10 cellular contexts compared by ENCODE assay signal in the genomic region with DNA sequence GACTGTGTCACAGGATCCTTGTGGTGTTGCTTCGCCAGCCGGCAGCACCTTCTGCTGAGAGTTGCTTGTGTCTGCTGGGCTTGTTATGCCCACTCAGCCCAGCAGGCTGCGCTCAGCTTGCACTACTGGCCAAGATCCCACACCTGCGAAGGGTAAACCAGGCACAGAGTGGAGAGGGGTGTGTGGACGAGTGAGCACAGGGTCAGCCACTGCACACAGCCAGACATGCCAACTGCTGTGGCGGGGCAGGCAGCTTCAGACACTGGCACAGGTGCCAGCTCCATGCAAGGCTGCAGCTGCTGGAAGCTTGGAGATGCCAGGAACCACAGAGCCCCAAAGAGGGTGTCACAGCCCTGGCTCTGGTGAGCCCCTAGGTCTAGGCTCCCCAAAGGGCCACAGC.
DNase-seq lines count a peak whose midpoint lies in the region; ATAC-seq and TF ChIP-seq lines count a peak whose summit lies in the region.
"Had no signal": no experiment of that assay in that cellular context is flagged by ENCODE, and none has a peak within 500 bp of the region (broad histone marks: within the 10 kb centered on the region; RNA-seq: fewer than 3 reads in every experiment).

No MANE protein-coding gene starts in this region.

- H3K27ac ChIP-seq in OCI-LY1 (ENCODE audit: low read depth, low read length, poor library complexity, severe bottlenecking) (no peak overlapping the region), hepatocyte (no peak overlapping the region), transverse colon (no peak overlapping the region)
- H3K27ac ChIP-seq: gastrocnemius medialis had no signal

- peak; percentile 3 for DNase-seq in NK-92 treated with Interleukin-12 subunit alpha and Interleukin-12 subunit beta, amount 100 ng/mL, for 24 hours (lab: John Stamatoyannopoulos, UW)
- no peak for DNase-seq in NK-92 (lab: John Stamatoyannopoulos, UW; ENCODE audit: unreplicated experiment)
- DNase-seq in hepatocyte (ENCODE audit: low spot score): peak; percentile 10
- DNase-seq in transverse colon: peak; percentile 33
- no peak for DNase-seq in dedifferentiated amniotic fluid mesenchymal stem cell (ENCODE audit: extremely low spot score)
- DNase-seq in activated naive CD4-positive, alpha-beta T cell treated with anti-CD3 and anti-CD28 coated beads, Interleukin-2, amount 50 U/mL, for 16 hours: no peak
- DNase-seq: gastrocnemius medialis, NCI-H2171 had no signal

- no peak overlapping the region for H3K4me3 ChIP-seq in OCI-LY1 (ENCODE audit: low read depth, low read length, poor library complexity, severe bottlenecking)
- H3K4me3 ChIP-seq in hepatocyte: no peak overlapping the region
- H3K4me3 ChIP-seq in transverse colon: no peak overlapping the region
- H3K4me3 ChIP-seq: gastrocnemius medialis had no signal

- WGBS in hepatocyte (ENCODE audit: low lambda C conversion rate, missing lambda C conversion rate): 72% methylated on average over 6 of the region's 6 CpGs
- WGBS in transverse colon (ENCODE audit: low coverage in 1 of 2), 2 donors: 73% methylated on average over 6 of the region's 6 CpGs; no CpG with 5 or more reads in 1 of the 2 donors

- H3K27me3 ChIP-seq in OCI-LY1 (ENCODE audit: insufficient read depth, low read length) (no peaks in the 10 kb centered on the region), hepatocyte (no peaks in the 10 kb centered on the region), transverse colon (no peaks in the 10 kb centered on the region)
- H3K27me3 ChIP-seq: gastrocnemius medialis had no signal

- intact Hi-C loops in transverse colon (cut with DNase I; ENCODE audit: low total_unique reads): no loop called here

- H3K36me3 ChIP-seq in OCI-LY1 (ENCODE audit: insufficient read depth, low read length) (no peaks in the 10 kb centered on the region), hepatocyte (replicated peaks; ENCODE audit: insufficient read depth, low read depth) (no peaks in the 10 kb centered on the region), transverse colon (no peaks in the 10 kb centered on the region)
- H3K36me3 ChIP-seq: gastrocnemius medialis had no signal

- in situ Hi-C loops in transverse colon (cut with MboI; ENCODE audit: low pct_ligation_motif_present in 1 of 4, low pct_unique_long_range_greater_than_20kb in 1 of 4, low sequenced_read_pairs in 3 of 4): loop anchor here in 1 of 4 donors (10.0 kb wide), 1 partner anchor 129 kb away; no protein-coding TSS in a partner anchor

- no peak for TF ChIP-seq EP300 in transverse colon (IDR thresholded peaks at IDR 0.05; ENCODE audit: low read depth)

- TF ChIP-seq POLR2A in transverse colon (IDR thresholded peaks at IDR 0.05): no peak

- H3K9me3 ChIP-seq in OCI-LY1 (ENCODE audit: low read length): no peaks in the 10 kb centered on the region
- no peaks in the 10 kb centered on the region for H3K9me3 ChIP-seq in hepatocyte (ENCODE audit: low read depth)
- H3K9me3 ChIP-seq in transverse colon: no peaks in the 10 kb centered on the region
- H3K9me3 ChIP-seq: gastrocnemius medialis had no signal

- H4K20me1 ChIP-seq in OCI-LY1 (ENCODE audit: insufficient read depth, low read length) (no peaks in the 10 kb centered on the region), hepatocyte (ENCODE audit: insufficient read depth, poor library complexity, severe bottlenecking) (no peaks in the 10 kb centered on the region)

- H3K79me2 ChIP-seq in OCI-LY1 (ENCODE audit: insufficient read depth, low read length) (no peaks in the 10 kb centered on the region), hepatocyte (no peaks in the 10 kb centered on the region)

- no peak overlapping the region for H3K4me2 ChIP-seq in OCI-LY1 (ENCODE audit: low read length)
- no peak overlapping the region for H3K4me2 ChIP-seq in hepatocyte

- H3K4me1 ChIP-seq in OCI-LY1 (ENCODE audit: insufficient read depth, low read length, severe bottlenecking) (no peaks in the 10 kb centered on the region), hepatocyte (ENCODE audit: insufficient read depth) (no peaks in the 10 kb centered on the region), transverse colon (peaks cover 0 to 3% (median 0%) of the 10 kb centered on the region in 4 donors)

- TF ChIP-seq CTCF in OCI-LY1 (IDR thresholded peaks at IDR 0.05; ENCODE audit: low read length): peak; percentile 60
- TF ChIP-seq CTCF in hepatocyte (IDR thresholded peaks at IDR 0.05; ENCODE audit: poor library complexity): peak; percentile 19
- TF ChIP-seq CTCF in transverse colon (IDR thresholded peaks at IDR 0.05): peak; percentile 16 to 66 (median 46)

- H3K9me2 ChIP-seq in OCI-LY1 (ENCODE audit: low read depth, low read length) (no peaks in the 10 kb centered on the region), hepatocyte (replicated peaks; ENCODE audit: insufficient read depth) (no peaks in the 10 kb centered on the region)

- no peak for ATAC-seq in GM21619 (IDR thresholded peaks at IDR 0.05; ENCODE audit: unreplicated experiment)
- ATAC-seq: gastrocnemius medialis had no signal

- H3F3A ChIP-seq in OCI-LY1 (ENCODE audit: insufficient read depth, low read length): no peaks in the 10 kb centered on the region

- H2AFZ ChIP-seq in OCI-LY1 (ENCODE audit: low read length): no peak overlapping the region
- no peak overlapping the region for H2AFZ ChIP-seq in hepatocyte

- no peak overlapping the region for H3K9ac ChIP-seq in OCI-LY1 (ENCODE audit: low read length)

Comparison
In these comparisons a context has a peak if more than half of its experiments do, and no peak if none do; other contexts are left out.
1. DNase-seq: peak in NK-92 treated with Interleukin-12 subunit alpha and Interleukin-12 subunit beta, amount 100 ng/mL, for 24 hours (single experiment), hepatocyte (single experiment) and transverse colon (single experiment); none in NK-92 (single experiment), dedifferentiated amniotic fluid mesenchymal stem cell (single experiment) and activated naive CD4-positive, alpha-beta T cell treated with anti-CD3 and anti-CD28 coated beads, Interleukin-2, amount 50 U/mL, for 16 hours (single experiment).
2. Peak in every context shown above with its lines, with median percentiles within 50 percentile points of each other: CTCF ChIP-seq.